ENCODE assay signal across 8 cellular contexts in the genomic region with DNA sequence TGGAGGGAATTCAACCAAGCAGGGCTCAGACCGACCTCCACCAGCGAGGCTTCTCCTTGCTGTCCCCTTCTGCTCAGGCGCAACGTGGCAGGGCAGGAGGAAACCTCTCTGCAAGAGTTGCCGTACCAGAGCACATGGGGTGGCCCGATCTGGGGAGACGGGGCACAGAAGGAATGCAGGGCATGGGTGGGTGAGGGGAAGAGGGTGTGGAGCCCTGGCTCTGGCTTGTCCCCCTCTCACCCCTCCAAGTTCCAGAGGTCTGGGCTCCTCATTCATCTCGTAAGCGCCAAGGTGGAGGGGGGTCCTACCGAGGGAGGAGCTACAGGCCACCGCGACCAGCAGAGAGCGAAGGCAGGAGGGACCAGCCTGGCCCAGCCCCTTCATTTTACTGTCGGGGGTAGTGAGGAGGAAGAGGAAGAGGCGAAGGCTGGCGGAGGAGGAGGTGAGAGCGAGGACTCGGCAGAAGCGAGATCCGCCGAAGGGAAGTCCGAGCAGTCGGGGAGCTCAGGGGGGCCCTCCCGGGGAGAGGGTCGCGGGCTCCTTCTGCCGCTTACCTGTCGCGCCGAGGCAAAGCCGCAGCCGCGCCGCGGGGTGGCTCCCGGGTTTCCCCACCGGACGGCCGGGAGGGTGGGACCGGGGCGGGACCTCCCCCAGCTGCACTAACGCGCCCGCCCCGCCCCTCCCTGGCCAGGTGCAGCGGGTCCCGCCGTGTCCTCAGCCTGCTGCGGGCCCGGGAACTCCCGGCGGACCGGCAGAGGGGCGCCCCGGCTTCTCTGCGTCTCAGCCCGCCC. TPM values are rescaled to one million over a fixed set of nuclear protein-coding genes. Genes with fewer than 3 reads are reported as not detected.
DNase-seq lines count a peak whose midpoint lies in the region; ATAC-seq and TF ChIP-seq lines count a peak whose summit lies in the region.

A gene with protein sequence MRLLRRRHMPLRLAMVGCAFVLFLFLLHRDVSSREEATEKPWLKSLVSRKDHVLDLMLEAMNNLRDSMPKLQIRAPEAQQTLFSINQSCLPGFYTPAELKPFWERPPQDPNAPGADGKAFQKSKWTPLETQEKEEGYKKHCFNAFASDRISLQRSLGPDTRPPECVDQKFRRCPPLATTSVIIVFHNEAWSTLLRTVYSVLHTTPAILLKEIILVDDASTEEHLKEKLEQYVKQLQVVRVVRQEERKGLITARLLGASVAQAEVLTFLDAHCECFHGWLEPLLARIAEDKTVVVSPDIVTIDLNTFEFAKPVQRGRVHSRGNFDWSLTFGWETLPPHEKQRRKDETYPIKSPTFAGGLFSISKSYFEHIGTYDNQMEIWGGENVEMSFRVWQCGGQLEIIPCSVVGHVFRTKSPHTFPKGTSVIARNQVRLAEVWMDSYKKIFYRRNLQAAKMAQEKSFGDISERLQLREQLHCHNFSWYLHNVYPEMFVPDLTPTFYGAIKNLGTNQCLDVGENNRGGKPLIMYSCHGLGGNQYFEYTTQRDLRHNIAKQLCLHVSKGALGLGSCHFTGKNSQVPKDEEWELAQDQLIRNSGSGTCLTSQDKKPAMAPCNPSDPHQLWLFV (minus strand): TSS at position 360 of the 791 bp plus-strand sequence. CDS start 11,625 bp downstream, outside the sequence.

- peak; percentile 30 to 81 (median 58) for DNase-seq in CD4-positive, alpha-beta T cell
- DNase-seq in UCSD-AML1 (lab: John Stamatoyannopoulos, UW; ENCODE audit: unreplicated experiment) (peak; percentile 76), brain microvascular endothelial cell (no peak), islet precursor cell (peak; percentile 96), superior temporal gyrus (ENCODE audit: extremely low spot score) (no peak)
- peak; percentile 53 to 73 for DNase-seq in stimulated activated CD4-positive, alpha-beta T cell treated with anti-CD3 and anti-CD28 coated beads, Interleukin-1b, Interleukin-23, amount 100 ng/mL, for 4 hours (ENCODE audit: low read depth in 2 of 2)

- no peaks in the 10 kb centered on the region for H4K20me1 ChIP-seq in KMS-11 (ENCODE audit: insufficient read depth)

- H3K9me3 Mint-ChIP-seq in CD4-positive, alpha-beta T cell, result no peaks in the 10 kb centered on the region

- H3K9ac ChIP-seq in KMS-11, result peak within 1 kb of the TSS; percentile 50; the same call in 1 of the 2 replicates

- no peak for TF ChIP-seq CTCF in CD4-positive, alpha-beta T cell (IDR thresholded peaks at IDR 0.05)
- TF ChIP-seq CTCF in KMS-11 (conservative IDR thresholded peaks at IDR 0.05; ENCODE audit: low read depth, low read length), result no peak
- TF ChIP-seq CTCF in brain microvascular endothelial cell (IDR thresholded peaks at IDR 0.05; ENCODE audit: low read depth, low read length, missing control alignments), result no peak

- H3K9me3 ChIP-seq in CD4-positive, alpha-beta T cell (ENCODE audit: control insufficient read depth, low read length), result no peaks in the 10 kb centered on the region

- H3K36me3 Mint-ChIP-seq in CD4-positive, alpha-beta T cell (ENCODE audit: low read depth), result peaks cover 3% of the 10 kb centered on the region

- peak within 1 kb of the TSS; percentile 53 for H3K27ac ChIP-seq in CD4-positive, alpha-beta T cell (ENCODE audit: low read depth, low read length)
- no peak within 1 kb of the TSS for H3K27ac ChIP-seq in KMS-11
- no peak within 1 kb of the TSS for H3K27ac ChIP-seq in brain microvascular endothelial cell

- H3K27me3 ChIP-seq in CD4-positive, alpha-beta T cell (ENCODE audit: control insufficient read depth, insufficient read depth, low read length), result no peaks in the 10 kb centered on the region
- H3K27me3 ChIP-seq in KMS-11 (ENCODE audit: insufficient read depth, low read depth) (peaks cover 3% of the 10 kb centered on the region; the same call in 1 of the 2 replicates), brain microvascular endothelial cell (replicated peaks) (no peaks in the 10 kb centered on the region)

- ATAC-seq in CD4-positive, alpha-beta T cell (ENCODE audit: poor library complexity), result peak; percentile 62
- ATAC-seq in GM21390 (IDR thresholded peaks at IDR 0.05; ENCODE audit: unreplicated experiment), result peak; percentile 41

- H3K4me3 ChIP-seq in KMS-11 (IDR thresholded peaks at IDR 0.05; ENCODE audit: insufficient read depth, low read depth, low read length), result no peak within 1 kb of the TSS
- H3K4me3 ChIP-seq in brain microvascular endothelial cell (ENCODE audit: low read depth, low read length), result peak within 1 kb of the TSS; percentile 61

- peaks cover 83% of the 10 kb centered on the region for H3K4me1 Mint-ChIP-seq in CD4-positive, alpha-beta T cell (ENCODE audit: low read depth)

- in situ Hi-C loops in brain microvascular endothelial cell (cut with HindIII; ENCODE audit: low pct_ligation_motif_present, low sequenced_read_pairs), result no loop called here

- H3K4me2 ChIP-seq in KMS-11, result peak within 1 kb of the TSS; percentile 100

- H2AFZ ChIP-seq in KMS-11 (ENCODE audit: low read depth), result peak within 1 kb of the TSS; percentile 99

- H3K4me1 ChIP-seq in KMS-11 (ENCODE audit: low read depth, poor library complexity, severe bottlenecking), result peaks cover 23% of the 10 kb centered on the region

- POLR2A ChIA-PET in CD4-positive, alpha-beta T cell (lab: Charles Lee), result interaction anchor here (0.5 to 7.7 kb wide), 7 partner anchors 8 to 430 kb away, joined by 3 to 57 read pairs (median 4); a partner anchor contains a TSS

- no peaks in the 10 kb centered on the region for H3K27me3 Mint-ChIP-seq in CD4-positive, alpha-beta T cell

- no peaks in the 10 kb centered on the region for H3K79me2 ChIP-seq in KMS-11 (ENCODE audit: insufficient read depth, low read depth)

- CTCF ChIA-PET in CD4-positive, alpha-beta T cell (lab: Charles Lee), result interaction anchor here (0.8 kb wide), 1 partner anchor 141 kb away, joined by 3 read pairs; no protein-coding TSS in a partner anchor

- peak within 1 kb of the TSS; percentile 93 for H3K27ac Mint-ChIP-seq in CD4-positive, alpha-beta T cell

- H3K4me3 Mint-ChIP-seq in CD4-positive, alpha-beta T cell, result peak within 1 kb of the TSS; percentile 96

- intact Hi-C loops in CD4-positive, alpha-beta T cell (cut with DNase I, micrococcal nuclease), result loop anchor here in 1 of 2 experiments (2.0 kb wide), 1 partner anchor 22 kb away; no protein-coding TSS in a partner anchor

- H3K36me3 ChIP-seq in KMS-11 (ENCODE audit: insufficient read depth), result no peaks in the 10 kb centered on the region
- no peaks in the 10 kb centered on the region for H3K36me3 ChIP-seq in brain microvascular endothelial cell (replicated peaks)

RNA-seq across cellular contexts. Expression of the gene that starts here (rescaled TPM):
- total RNA-seq in CD4-positive, alpha-beta T cell, result 10 to 100 TPM; 10.2 to 13.7 TPM

Comparison
In these comparisons a context has a peak if more than half of its experiments do, and no peak if none do; other contexts are left out.
1. DNase-seq: peak in CD4-positive, alpha-beta T cell (10 of 10), UCSD-AML1 (single experiment), islet precursor cell (single experiment) and stimulated activated CD4-positive, alpha-beta T cell treated with anti-CD3 and anti-CD28 coated beads, Interleukin-1b, Interleukin-23, amount 100 ng/mL, for 4 hours (2 of 2); none in brain microvascular endothelial cell (single experiment) and superior temporal gyrus (single experiment).